In the genomic region with DNA sequence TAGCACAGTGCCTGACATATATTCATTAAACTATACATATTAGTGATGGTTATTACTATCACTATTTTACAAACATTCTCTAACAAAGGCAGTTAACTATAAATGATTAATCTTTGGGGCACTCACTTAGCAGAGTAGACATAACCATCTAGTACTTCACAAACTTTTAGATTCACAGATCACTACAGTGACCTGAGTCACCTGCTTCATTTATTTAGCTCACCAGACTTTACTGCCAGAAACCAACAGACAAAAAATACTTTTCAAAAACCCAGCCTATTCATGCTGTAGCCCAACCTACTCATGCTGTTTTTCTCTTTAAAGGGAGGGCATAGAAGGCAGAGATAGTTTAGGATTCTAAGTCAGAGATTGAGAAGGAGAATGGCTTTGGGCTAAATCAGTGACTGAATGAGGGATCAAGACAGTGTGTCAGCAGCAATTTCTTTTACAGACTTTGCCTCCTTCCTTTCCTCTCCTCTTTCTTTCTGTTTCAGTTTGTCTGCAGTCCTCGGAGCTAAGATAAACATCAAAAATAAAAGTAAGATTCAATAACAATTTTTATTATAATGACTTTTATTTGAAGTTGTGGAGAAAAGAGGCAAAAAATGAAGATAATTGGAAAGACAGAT, we compare ENCODE assay signal across 10 cellular contexts. TPM values are rescaled to one million over a fixed set of nuclear protein-coding genes. Genes with fewer than 3 reads are reported as not detected.
A peak's percentile ranks its signal among the peaks of the same experiment; 100 is the strongest.
DNase-seq lines count a peak whose midpoint lies in the region; ATAC-seq and TF ChIP-seq lines count a peak whose summit lies in the region.
"Had no signal": no experiment of that assay in that cellular context is flagged by ENCODE, and none has a peak within 500 bp of the region (broad histone marks: within the 10 kb centered on the region; RNA-seq: fewer than 3 reads in every experiment).

No MANE protein-coding gene starts in this region.

- H3K36me3 Mint-ChIP-seq in GM23338 (ENCODE audit: low read depth) = no peaks in the 10 kb centered on the region

- intact Hi-C loops in ascending aorta (cut with DNase I) = no loop called here

- no peak overlapping the region for H3K4me2 ChIP-seq in GM23338
- H3K4me2 ChIP-seq: BLaER1 had no signal

- H3K9me2 ChIP-seq in GM23338 (ENCODE audit: insufficient read depth) = no peaks in the 10 kb centered on the region

- H3K27me3 ChIP-seq in GM23338 (ENCODE audit: insufficient read depth) (no peaks in the 10 kb centered on the region), ascending aorta (no peaks in the 10 kb centered on the region), muscle layer of colon (ENCODE audit: control insufficient read depth in 1 of 2, insufficient read depth in 2 of 2, low read length in 2 of 2) (no peaks in the 10 kb centered on the region), Peyer's patch (no peaks in the 10 kb centered on the region)
- H3K27me3 ChIP-seq: BLaER1 had no signal

- ATAC-seq in GM18520 (IDR thresholded peaks at IDR 0.05; ENCODE audit: unreplicated experiment) = peak; percentile 36
- no peak for ATAC-seq in GM23338

- H3K27ac Mint-ChIP-seq in GM23338 = no peak overlapping the region

- peak overlapping the region; percentile 30 for H3K9ac ChIP-seq in muscle layer of colon (ENCODE audit: low read length)
- H3K9ac ChIP-seq: BLaER1 had no signal

- no peaks in the 10 kb centered on the region for H3K9me3 Mint-ChIP-seq in GM23338

- TF ChIP-seq POLR2A in Peyer's patch (IDR thresholded peaks at IDR 0.05) = no peak

- H3K4me1 Mint-ChIP-seq in GM23338 = peaks cover 8% of the 10 kb centered on the region; the same call in 2 of the 3 replicates

- no peaks in the 10 kb centered on the region for H3F3A ChIP-seq in GM23338 (replicated peaks; ENCODE audit: low read depth)

- no peaks in the 10 kb centered on the region for H3K27me3 Mint-ChIP-seq in GM23338 (ENCODE audit: insufficient read depth, low read depth, poor library complexity)

- H2AFZ ChIP-seq in GM23338 = peak overlapping the region; percentile 19; the same call in 1 of the 2 replicates

- H3K27ac ChIP-seq in GM23338 (ENCODE audit: low read depth) (no peak overlapping the region), ascending aorta (peak overlapping the region; percentile 42 to 66), muscle layer of colon (ENCODE audit: low read depth, low read length) (peak overlapping the region; percentile 69), Peyer's patch (peak overlapping the region in 1 of 4 donors; percentile 60)
- H3K27ac ChIP-seq: BLaER1 had no signal

- no peaks in the 10 kb centered on the region for H4K20me1 ChIP-seq in GM23338 (replicated peaks; ENCODE audit: insufficient read depth)
- H4K20me1 ChIP-seq: BLaER1 had no signal

- H3K36me3 ChIP-seq in GM23338 (ENCODE audit: insufficient read depth) (no peaks in the 10 kb centered on the region), ascending aorta (no peaks in the 10 kb centered on the region), muscle layer of colon (ENCODE audit: insufficient read depth, low read length) (no peaks in the 10 kb centered on the region), Peyer's patch (no peaks in the 10 kb centered on the region)
- H3K36me3 ChIP-seq: BLaER1 had no signal

- TF ChIP-seq CTCF in GM23338 (conservative IDR thresholded peaks at IDR 0.05; ENCODE audit: low read depth in 2 of 2) (no peak), ascending aorta (IDR thresholded peaks at IDR 0.05) (no peak), Peyer's patch (IDR thresholded peaks at IDR 0.05) (no peak)

- peaks cover 5% of the 10 kb centered on the region for H3K4me1 ChIP-seq in GM23338 (ENCODE audit: insufficient read depth)
- H3K4me1 ChIP-seq in ascending aorta = peaks cover 0 to 9% of the 10 kb centered on the region in 2 donors
- peaks cover 52% of the 10 kb centered on the region for H3K4me1 ChIP-seq in muscle layer of colon (ENCODE audit: insufficient read depth, low read length)
- H3K4me1 ChIP-seq in Peyer's patch = no peaks in the 10 kb centered on the region
- H3K4me1 ChIP-seq: BLaER1 had no signal

- H3K9me3 ChIP-seq in ascending aorta (no peaks in the 10 kb centered on the region), muscle layer of colon (ENCODE audit: low read length) (no peaks in the 10 kb centered on the region), Peyer's patch (no peaks in the 10 kb centered on the region)
- H3K9me3 ChIP-seq: BLaER1 had no signal

- H3K4me3 Mint-ChIP-seq in GM23338 = no peak overlapping the region

- no peak overlapping the region for H3K4me3 ChIP-seq in GM23338
- H3K4me3 ChIP-seq in ascending aorta = peak overlapping the region; percentile 12 to 57
- H3K4me3 ChIP-seq in muscle layer of colon (ENCODE audit: low read depth in 1 of 2, low read length in 2 of 2) = peak overlapping the region in 1 of 2 donors; percentile 34
- H3K4me3 ChIP-seq in Peyer's patch = peak overlapping the region in 2 of 4 donors; percentile 18
- H3K4me3 ChIP-seq: BLaER1 had no signal

- DNase-seq in GM23338 (ENCODE audit: low spot score) = no peak
- DNase-seq in ascending aorta (ENCODE audit: low spot score in 2 of 2) = no peak
- no peak for DNase-seq in Peyer's patch
- DNase-seq in stimulated activated CD4-positive, alpha-beta T cell treated with anti-CD3 and anti-CD28 coated beads, Interleukin-4, amount 100 ng/mL, for 1 hour = no peak
- no peak for DNase-seq in HUDEP-2 (lab: John Stamatoyannopoulos, UW; ENCODE audit: unreplicated experiment in 76 of 76)
- DNase-seq in HT-29 (ENCODE audit: low spot score) = no peak
- DNase-seq: activated CD8-positive, alpha-beta memory T cell treated with anti-CD3 and anti-CD28 coated beads for 24 hours had no signal

- no peaks in the 10 kb centered on the region for H3K79me2 ChIP-seq in GM23338 (replicated peaks; ENCODE audit: insufficient read depth)

TF ChIP-seq in GM23338, 12 proteins besides CTCF, POLR2A, EP300 and RAD21:
- TF ChIP-seq EZH2 (IDR thresholded peaks at IDR 0.05; ENCODE audit: low read depth, unreplicated experiment) (no peak), EZH2phosphoT487 (IDR thresholded peaks at IDR 0.05; ENCODE audit: unreplicated experiment) (no peak), CREB1 (CRISPR knock-in tag; IDR thresholded peaks at IDR 0.05; ENCODE audit: low read depth) (no peak), ZNF114 (CRISPR knock-in tag; IDR thresholded peaks at IDR 0.05) (no peak)
TF ChIP-seq in GM23338: peak in this region for 0.

RNA-seq across cellular contexts. Expression of gene PDE5A, which starts 34.7 kb away (rescaled TPM):
- 20.2 and 22.6 TPM in 2 replicates for total RNA-seq in GM23338 (2014; rRNA removed; shearing (Covaris generic))
- 12.1 and 15.0 TPM in 2 replicates for polyA plus RNA-seq in GM23338 (2016; fragmentation: Nextera tagmentation; extraction: Ambion mirVana)
- total RNA-seq in ascending aorta (39.7 TPM), Peyer's patch (10 to 100 TPM; 37.7 to 58.6 (median 47.2) TPM)
- total RNA-seq in HT-29 (2014; rRNA removed; shearing (Covaris generic)) = 2.0 and 3.0 TPM in 2 replicates
